ENCODE assay signal across 34 cellular contexts in the genomic region with DNA sequence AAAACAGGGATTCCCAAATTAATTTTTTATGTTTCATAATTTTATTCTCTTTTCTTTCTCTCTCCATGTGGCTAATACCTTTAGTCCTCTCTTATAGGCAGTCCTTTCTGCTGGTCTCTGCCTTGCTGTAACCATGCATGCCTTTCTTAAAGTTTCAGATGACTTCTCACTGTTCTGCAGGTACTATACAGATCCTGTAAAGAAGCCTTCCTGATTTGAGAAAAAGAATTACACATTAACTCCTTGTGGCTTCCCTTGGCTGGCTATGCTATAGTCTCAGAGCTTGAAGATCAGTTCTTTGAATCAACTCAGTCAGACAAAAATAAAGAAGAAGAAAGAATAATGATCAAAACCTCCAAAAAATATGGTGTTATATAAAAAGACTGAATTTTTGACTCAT. TPM values are rescaled to one million over a fixed set of nuclear protein-coding genes. Genes with fewer than 3 reads are reported as not detected.
DNase-seq lines count a peak whose midpoint lies in the region; ATAC-seq and TF ChIP-seq lines count a peak whose summit lies in the region.
"Had no signal": no experiment of that assay in that cellular context is flagged by ENCODE, and none has a peak within 500 bp of the region (broad histone marks: within the 10 kb centered on the region; RNA-seq: fewer than 3 reads in every experiment).

No MANE protein-coding gene starts in this region.

- no peak overlapping the region for H3K4me3 ChIP-seq in Caco-2 (ENCODE audit: low read depth, low read length)
- H3K4me3 ChIP-seq in A673 (ENCODE audit: low read depth, low read length, poor library complexity, severe bottlenecking) = no peak overlapping the region
- H3K4me3 ChIP-seq: Peyer's patch, psoas muscle had no signal

- peak; percentile 81 for ATAC-seq in GM18511 (IDR thresholded peaks at IDR 0.05; ENCODE audit: unreplicated experiment)
- ATAC-seq in GM19467 (IDR thresholded peaks at IDR 0.05; ENCODE audit: unreplicated experiment) = peak; percentile 80
- ATAC-seq in HG02938 (IDR thresholded peaks at IDR 0.05; ENCODE audit: unreplicated experiment) = peak; percentile 54
- ATAC-seq in HG03378 (IDR thresholded peaks at IDR 0.05; ENCODE audit: unreplicated experiment) = peak; percentile 76
- no peak for ATAC-seq in GM19328 (IDR thresholded peaks at IDR 0.05; ENCODE audit: unreplicated experiment)
- ATAC-seq: left colon, psoas muscle, sciatic nerve had no signal

- H3K27me3 Mint-ChIP-seq in Caco-2 (ENCODE audit: insufficient read depth, unreplicated experiment) = no peaks in the 10 kb centered on the region

- no peak for DNase-seq in SHP77 treated with DMSO at 0.1 percent for 48 hours (lab: John Stamatoyannopoulos, UW)
- no peak for DNase-seq in Caco-2
- DNase-seq in A673 (ENCODE audit: low spot score) = no peak
- DNase-seq: 8988T; activated CD4-positive, alpha-beta T cell treated with anti-CD3 and anti-CD28 coated beads for 48 hours; amniotic stem cell; cerebellar nuclear complex; dermis blood vessel endothelial cell; DMS79; endodermal cell; H7; immature natural killer cell; IMR-90; left colon; NCI-H1436 treated with DMSO at 0.1 percent for 48 hours; NCI-H446; NCI-H82; Peyer's patch; psoas muscle; stimulated activated CD4-positive, alpha-beta T cell treated with anti-CD3 and anti-CD28 coated beads, Interleukin-2, amount 100 ng/mL, for 48 hours; SW 1271; T1000; WERI-Rb-1 had no signal

- intact Hi-C loops in Caco-2 (cut with micrococcal nuclease; ENCODE audit: unreplicated experiment) (no loop called here), A673 (cut with micrococcal nuclease; ENCODE audit: unreplicated experiment) (no loop called here)

- H3K36me3 ChIP-seq in Caco-2 (ENCODE audit: control insufficient read depth, insufficient read depth, low read length) (no peaks in the 10 kb centered on the region), A673 (ENCODE audit: insufficient read depth, low read length, poor library complexity, severe bottlenecking) (no peaks in the 10 kb centered on the region)
- H3K36me3 ChIP-seq: Peyer's patch, WERI-Rb-1 had no signal

- no peaks in the 10 kb centered on the region for H3K36me3 Mint-ChIP-seq in Caco-2 (ENCODE audit: insufficient read depth, unreplicated experiment)
- H3K36me3 Mint-ChIP-seq: brain, CD14-positive monocyte, immature natural killer cell, type B pancreatic cell had no signal

- H3K27me3 ChIP-seq in Caco-2 (replicated peaks; ENCODE audit: control insufficient read depth, insufficient read depth, low read length) (no peaks in the 10 kb centered on the region), A673 (replicated peaks; ENCODE audit: insufficient read depth, low read depth, low read length, poor library complexity) (no peaks in the 10 kb centered on the region)
- H3K27me3 ChIP-seq: Peyer's patch had no signal

- H3K4me3 Mint-ChIP-seq in Caco-2 (ENCODE audit: unreplicated experiment) = no peak overlapping the region
- H3K4me3 Mint-ChIP-seq: activated naive CD4-positive, alpha-beta T cell treated with anti-CD3 and anti-CD28 coated beads, Interleukin-2, amount 50 U/mL, for 24 hours; brain; CD14-positive monocyte; endodermal cell; immature natural killer cell; nephron; type B pancreatic cell had no signal

- H3K27ac ChIP-seq in A673 (ENCODE audit: low read depth, low read length, poor library complexity, severe bottlenecking) = no peak overlapping the region
- H3K27ac ChIP-seq: Peyer's patch, psoas muscle, WERI-Rb-1 had no signal

- CTCF ChIA-PET in Caco-2 (lab: Charles Lee) (no interaction called here), A673 (lab: Charles Lee) (no interaction called here)

- BruUV-seq in Caco-2 (replicated peaks; lab: Mats Ljungman, UMichigan) = no TSS peak
- no TSS peak for BruUV-seq in A673 (replicated peaks; lab: Mats Ljungman, UMichigan)

- no peak overlapping the region for H3K27ac Mint-ChIP-seq in Caco-2 (ENCODE audit: unreplicated experiment)
- H3K27ac Mint-ChIP-seq: activated naive CD4-positive, alpha-beta T cell treated with anti-CD3 and anti-CD28 coated beads, Interleukin-2, amount 50 U/mL, for 24 hours; brain; CD14-positive monocyte; endodermal cell; immature natural killer cell; nephron; type B pancreatic cell had no signal

- H3K9me3 ChIP-seq in Caco-2 (no peaks in the 10 kb centered on the region; the same call in 1 of the 2 replicates), A673 (ENCODE audit: low read depth, low read length, poor library complexity, severe bottlenecking) (peaks cover 9% of the 10 kb centered on the region)
- H3K9me3 ChIP-seq: Peyer's patch, psoas muscle had no signal

- no peaks in the 10 kb centered on the region for H3K4me1 ChIP-seq in Caco-2
- peaks cover 7% of the 10 kb centered on the region for H3K4me1 ChIP-seq in A673 (ENCODE audit: insufficient read depth, low read length, poor library complexity, severe bottlenecking)
- H3K4me1 ChIP-seq: Peyer's patch, psoas muscle had no signal

- peaks cover 15% of the 10 kb centered on the region for H3K9me3 Mint-ChIP-seq in Caco-2 (ENCODE audit: unreplicated experiment)

- TF ChIP-seq CTCF in Caco-2 (IDR thresholded peaks at IDR 0.05; ENCODE audit: insufficient read depth in 1 of 2, low read depth in 1 of 2, low read length in 1 of 2, severe bottlenecking in 1 of 2, unreplicated experiment in 1 of 2) = no peak
- TF ChIP-seq CTCF in A673 (conservative IDR thresholded peaks at IDR 0.05; ENCODE audit: low read depth, low read length) = no peak

- POLR2A ChIA-PET in Caco-2 (lab: Charles Lee) = no interaction called here
- POLR2A ChIA-PET in A673 (lab: Charles Lee; ENCODE audit: low non-redundant PET) = no interaction called here

- H3K4me1 Mint-ChIP-seq in Caco-2 (ENCODE audit: low read depth, unreplicated experiment) = no peaks in the 10 kb centered on the region
- H3K4me1 Mint-ChIP-seq: activated naive CD4-positive, alpha-beta T cell treated with anti-CD3 and anti-CD28 coated beads, Interleukin-2, amount 50 U/mL, for 24 hours; brain; CD14-positive monocyte; immature natural killer cell; nephron had no signal

RNA-seq across cellular contexts. Expression of a gene that starts 7.3 kb away (rescaled TPM):
- total RNA-seq in Caco-2 (2022) (0.11 and 0.16 TPM in 2 replicates), A673 (2021) (4.1 and 4.2 TPM in 2 replicates)

RNA-seq across cellular contexts. Expression of a gene that starts 53.2 kb away (rescaled TPM):
- 44.1 and 51.8 TPM in 2 replicates for total RNA-seq in Caco-2 (2022)
- total RNA-seq in A673 (2021) = 96.0 and 120 TPM in 2 replicates
